In the genomic region with DNA sequence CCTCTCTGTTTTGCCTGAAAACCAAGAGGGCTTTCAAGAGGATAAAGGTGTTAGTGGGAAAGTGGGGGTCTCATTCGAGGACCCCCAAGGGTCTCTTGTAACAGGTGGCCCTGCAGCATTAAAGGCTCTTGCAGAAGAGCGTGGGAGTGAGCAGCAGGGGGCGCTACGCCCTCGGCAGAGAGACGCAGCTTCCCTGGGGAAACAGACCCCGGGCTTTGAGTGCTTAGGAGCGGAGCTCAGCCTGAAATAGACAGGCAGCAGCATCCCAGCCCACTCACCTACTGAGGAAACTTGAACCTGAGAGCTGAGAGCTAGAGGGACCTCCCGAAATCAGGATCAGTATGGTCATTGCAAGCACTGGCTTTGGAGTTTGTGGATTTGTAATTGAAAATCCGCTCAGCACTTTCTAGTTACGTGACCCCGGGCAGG, we compare ENCODE assay signal across 1 cellular context.
TF ChIP-seq lines count a peak whose summit lies in the region.

No MANE protein-coding gene starts in this region.

TF ChIP-seq in WTC11, 78 proteins besides CTCF, POLR2A, EP300 and RAD21 (continued from another document):
- no peak for TF ChIP-seq AR (CRISPR knock-in tag; IDR thresholded peaks at IDR 0.05)
- TF ChIP-seq, protein P1, sequence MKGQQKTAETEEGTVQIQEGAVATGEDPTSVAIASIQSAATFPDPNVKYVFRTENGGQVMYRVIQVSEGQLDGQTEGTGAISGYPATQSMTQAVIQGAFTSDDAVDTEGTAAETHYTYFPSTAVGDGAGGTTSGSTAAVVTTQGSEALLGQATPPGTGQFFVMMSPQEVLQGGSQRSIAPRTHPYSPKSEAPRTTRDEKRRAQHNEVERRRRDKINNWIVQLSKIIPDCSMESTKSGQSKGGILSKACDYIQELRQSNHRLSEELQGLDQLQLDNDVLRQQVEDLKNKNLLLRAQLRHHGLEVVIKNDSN (CRISPR knock-in tag; IDR thresholded peaks at IDR 0.05): no peak
- no peak for TF ChIP-seq IRF2 (CRISPR knock-in tag; IDR thresholded peaks at IDR 0.05; ENCODE audit: borderline replicate concordance, low read depth)
- TF ChIP-seq, protein P2, sequence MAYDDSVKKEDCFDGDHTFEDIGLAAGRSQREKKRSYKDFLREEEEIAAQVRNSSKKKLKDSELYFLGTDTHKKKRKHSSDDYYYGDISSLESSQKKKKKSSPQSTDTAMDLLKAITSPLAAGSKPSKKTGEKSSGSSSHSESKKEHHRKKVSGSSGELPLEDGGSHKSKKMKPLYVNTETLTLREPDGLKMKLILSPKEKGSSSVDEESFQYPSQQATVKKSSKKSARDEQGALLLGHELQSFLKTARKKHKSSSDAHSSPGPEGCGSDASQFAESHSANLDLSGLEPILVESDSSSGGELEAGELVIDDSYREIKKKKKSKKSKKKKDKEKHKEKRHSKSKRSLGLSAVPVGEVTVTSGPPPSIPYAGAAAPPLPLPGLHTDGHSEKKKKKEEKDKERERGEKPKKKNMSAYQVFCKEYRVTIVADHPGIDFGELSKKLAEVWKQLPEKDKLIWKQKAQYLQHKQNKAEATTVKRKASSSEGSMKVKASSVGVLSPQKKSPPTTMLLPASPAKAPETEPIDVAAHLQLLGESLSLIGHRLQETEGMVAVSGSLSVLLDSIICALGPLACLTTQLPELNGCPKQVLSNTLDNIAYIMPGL (CRISPR knock-in tag; IDR thresholded peaks at IDR 0.05): no peak
- no peak for TF ChIP-seq ZNF532 (CRISPR knock-in tag; IDR thresholded peaks at IDR 0.05; ENCODE audit: borderline replicate concordance)
- TF ChIP-seq, protein P3, sequence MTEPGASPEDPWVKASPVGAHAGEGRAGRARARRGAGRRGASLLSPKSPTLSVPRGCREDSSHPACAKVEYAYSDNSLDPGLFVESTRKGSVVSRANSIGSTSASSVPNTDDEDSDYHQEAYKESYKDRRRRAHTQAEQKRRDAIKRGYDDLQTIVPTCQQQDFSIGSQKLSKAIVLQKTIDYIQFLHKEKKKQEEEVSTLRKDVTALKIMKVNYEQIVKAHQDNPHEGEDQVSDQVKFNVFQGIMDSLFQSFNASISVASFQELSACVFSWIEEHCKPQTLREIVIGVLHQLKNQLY (CRISPR knock-in tag; IDR thresholded peaks at IDR 0.05): no peak
- TF ChIP-seq RORB (CRISPR knock-in tag; IDR thresholded peaks at IDR 0.05): no peak
- no peak for TF ChIP-seq ZNF396 (CRISPR knock-in tag; IDR thresholded peaks at IDR 0.05; ENCODE audit: borderline replicate concordance)
